In the genomic region with DNA sequence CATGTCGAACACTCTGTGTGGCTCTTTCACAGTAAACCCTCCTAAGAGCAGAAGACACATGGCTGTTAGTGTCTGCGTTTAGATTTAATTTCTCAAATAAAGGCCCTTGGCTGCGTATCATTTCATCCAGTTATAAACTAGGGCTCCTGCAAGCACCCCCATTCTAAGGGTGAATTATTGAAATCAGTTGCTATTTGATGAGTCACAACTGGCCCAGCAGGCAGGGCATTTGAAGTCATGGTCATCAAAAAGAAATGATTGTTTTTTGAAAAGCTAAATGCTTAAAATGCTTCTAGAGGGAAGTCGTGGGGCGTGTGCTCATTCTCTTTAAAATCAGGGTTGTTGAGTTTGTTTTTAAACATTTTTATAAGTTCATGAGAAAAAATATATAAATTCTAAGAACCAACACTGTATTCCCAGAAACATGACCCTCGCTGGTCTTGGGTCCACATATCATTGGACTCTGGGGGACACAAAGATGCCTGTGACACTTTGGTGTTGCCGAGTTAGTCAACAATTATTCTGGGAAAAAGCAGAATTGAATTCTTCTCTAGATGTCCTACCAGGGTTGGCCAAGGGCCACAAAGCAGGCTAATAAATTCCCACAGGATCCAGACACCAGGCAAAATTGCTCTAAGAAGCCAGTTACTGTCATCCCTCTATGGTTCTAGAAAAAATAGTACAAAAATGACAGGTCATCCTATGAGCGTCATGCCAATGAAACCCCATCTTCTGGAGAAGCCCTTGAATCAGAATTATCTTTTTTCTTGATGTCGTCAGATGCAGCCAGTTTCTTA, we compare ENCODE assay signal across 1 cellular context.
TF ChIP-seq lines count a peak whose summit lies in the region.

No MANE protein-coding gene starts in this region.

TF ChIP-seq in IMR-90, 13 proteins besides CTCF, POLR2A, EP300 and RAD21 (continued from another document):
- TF ChIP-seq, protein P1, sequence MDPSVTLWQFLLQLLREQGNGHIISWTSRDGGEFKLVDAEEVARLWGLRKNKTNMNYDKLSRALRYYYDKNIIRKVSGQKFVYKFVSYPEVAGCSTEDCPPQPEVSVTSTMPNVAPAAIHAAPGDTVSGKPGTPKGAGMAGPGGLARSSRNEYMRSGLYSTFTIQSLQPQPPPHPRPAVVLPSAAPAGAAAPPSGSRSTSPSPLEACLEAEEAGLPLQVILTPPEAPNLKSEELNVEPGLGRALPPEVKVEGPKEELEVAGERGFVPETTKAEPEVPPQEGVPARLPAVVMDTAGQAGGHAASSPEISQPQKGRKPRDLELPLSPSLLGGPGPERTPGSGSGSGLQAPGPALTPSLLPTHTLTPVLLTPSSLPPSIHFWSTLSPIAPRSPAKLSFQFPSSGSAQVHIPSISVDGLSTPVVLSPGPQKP (IDR thresholded peaks at IDR 0.05; ENCODE audit: borderline replicate concordance, low read depth, low read length) = no peak
